ENCODE assay signal across 11 cellular contexts in genomic region chr1:65207317-65207716, GRCh38. TPM values are rescaled to one million over a fixed set of nuclear protein-coding genes. Genes with fewer than 3 reads are reported as not detected.
DNase-seq lines count a peak whose midpoint lies in the region; ATAC-seq and TF ChIP-seq lines count a peak whose summit lies in the region.
"Had no signal": no experiment of that assay in that cellular context is flagged by ENCODE, and none has a peak within 500 bp of the region (broad histone marks: within the 10 kb centered on the region; RNA-seq: fewer than 3 reads in every experiment).

No MANE protein-coding gene starts in this region.

- DNase-seq in activated CD8-positive, alpha-beta T cell treated with anti-CD3 and anti-CD28 coated beads, Interleukin-2, amount 10 ng/mL, durations not matched to agents 7 days and 5 days = no peak
- DNase-seq in activated CD8-positive, alpha-beta T cell treated with anti-CD3 and anti-CD28 coated beads for 36 hours = no peak
- DNase-seq in fibroblast of peridontal ligament (ENCODE audit: extremely low read depth) (peak; percentile 18), foreskin melanocyte (no peak), RPMI8226 (no peak)
- DNase-seq in activated CD4-positive, alpha-beta T cell treated with anti-CD3 and anti-CD28 coated beads for 4 hours = no peak
- DNase-seq: activated naive CD4-positive, alpha-beta T cell treated with Interleukin-2 at 50 U/mL for 16 hours; effector memory CD4-positive, alpha-beta T cell had no signal

- H3K4me3 Mint-ChIP-seq in activated CD8-positive, alpha-beta T cell treated with anti-CD3 and anti-CD28 coated beads, Interleukin-2, amount 10 ng/mL, durations not matched to agents 7 days and 5 days = no peak overlapping the region
- no peak overlapping the region for H3K4me3 Mint-ChIP-seq in activated CD8-positive, alpha-beta T cell treated with anti-CD3 and anti-CD28 coated beads for 36 hours
- H3K4me3 Mint-ChIP-seq: neural progenitor cell had no signal

- POLR2A ChIA-PET in activated CD8-positive, alpha-beta T cell treated with anti-CD3 and anti-CD28 coated beads, Interleukin-2, amount 10 ng/mL, durations not matched to agents 7 days and 5 days (lab: Charles Lee) = no interaction called here
- POLR2A ChIA-PET in activated CD8-positive, alpha-beta T cell treated with anti-CD3 and anti-CD28 coated beads for 36 hours (lab: Charles Lee) = no interaction called here

- H3K9me3 Mint-ChIP-seq in activated CD8-positive, alpha-beta T cell treated with anti-CD3 and anti-CD28 coated beads, Interleukin-2, amount 10 ng/mL, durations not matched to agents 7 days and 5 days (ENCODE audit: insufficient read depth) = no peaks in the 10 kb centered on the region
- no peaks in the 10 kb centered on the region for H3K9me3 Mint-ChIP-seq in activated CD8-positive, alpha-beta T cell treated with anti-CD3 and anti-CD28 coated beads for 36 hours
- H3K9me3 Mint-ChIP-seq: neural progenitor cell had no signal

- no peaks in the 10 kb centered on the region for H3K27me3 Mint-ChIP-seq in activated CD8-positive, alpha-beta T cell treated with anti-CD3 and anti-CD28 coated beads, Interleukin-2, amount 10 ng/mL, durations not matched to agents 7 days and 5 days (ENCODE audit: low read depth)
- peaks cover 4% of the 10 kb centered on the region for H3K27me3 Mint-ChIP-seq in activated CD8-positive, alpha-beta T cell treated with anti-CD3 and anti-CD28 coated beads for 36 hours

- peaks cover 28% of the 10 kb centered on the region for H3K4me1 Mint-ChIP-seq in activated CD8-positive, alpha-beta T cell treated with anti-CD3 and anti-CD28 coated beads, Interleukin-2, amount 10 ng/mL, durations not matched to agents 7 days and 5 days (ENCODE audit: low read depth)
- H3K4me1 Mint-ChIP-seq in activated CD8-positive, alpha-beta T cell treated with anti-CD3 and anti-CD28 coated beads for 36 hours (ENCODE audit: low read depth) = peaks cover 10% of the 10 kb centered on the region

- intact Hi-C loops in activated CD8-positive, alpha-beta T cell treated with anti-CD3 and anti-CD28 coated beads for 36 hours (cut with micrococcal nuclease) = loop anchor here (5.0 kb wide), 1 partner anchor 145 kb away; no protein-coding TSS in a partner anchor

- peak overlapping the region; percentile 15 for H3K27ac Mint-ChIP-seq in activated CD8-positive, alpha-beta T cell treated with anti-CD3 and anti-CD28 coated beads, Interleukin-2, amount 10 ng/mL, durations not matched to agents 7 days and 5 days
- H3K27ac Mint-ChIP-seq in activated CD8-positive, alpha-beta T cell treated with anti-CD3 and anti-CD28 coated beads for 36 hours = no peak overlapping the region
- H3K27ac Mint-ChIP-seq: neural progenitor cell had no signal

- peaks cover 18% of the 10 kb centered on the region for H3K36me3 Mint-ChIP-seq in activated CD8-positive, alpha-beta T cell treated with anti-CD3 and anti-CD28 coated beads, Interleukin-2, amount 10 ng/mL, durations not matched to agents 7 days and 5 days (ENCODE audit: low read depth)
- H3K36me3 Mint-ChIP-seq in activated CD8-positive, alpha-beta T cell treated with anti-CD3 and anti-CD28 coated beads for 36 hours (ENCODE audit: low read depth) = peaks cover 2% of the 10 kb centered on the region
- H3K36me3 Mint-ChIP-seq: neural progenitor cell had no signal

- CTCF ChIA-PET in activated CD8-positive, alpha-beta T cell treated with anti-CD3 and anti-CD28 coated beads, Interleukin-2, amount 10 ng/mL, durations not matched to agents 7 days and 5 days (lab: Charles Lee) = interaction anchor here (0.7 to 4.0 kb wide), 9 partner anchors 8 to 480 kb away, joined by 3 to 47 read pairs (median 4); no protein-coding TSS in a partner anchor
- CTCF ChIA-PET in activated CD8-positive, alpha-beta T cell treated with anti-CD3 and anti-CD28 coated beads for 36 hours (lab: Charles Lee) = interaction anchor here (1.4 to 1.9 kb wide), 2 partner anchors 9 to 132 kb away, joined by 5 to 6 read pairs; no protein-coding TSS in a partner anchor

- no peak for TF ChIP-seq CTCF in activated CD8-positive, alpha-beta T cell treated with anti-CD3 and anti-CD28 coated beads for 36 hours (IDR thresholded peaks at IDR 0.05)

- peak; percentile 55 for ATAC-seq in activated CD8-positive, alpha-beta T cell treated with anti-CD3 and anti-CD28 coated beads, Interleukin-2, amount 10 ng/mL, durations not matched to agents 7 days and 5 days
- ATAC-seq in activated CD8-positive, alpha-beta T cell treated with anti-CD3 and anti-CD28 coated beads for 36 hours = no peak
- ATAC-seq in GM21717 (IDR thresholded peaks at IDR 0.05; ENCODE audit: unreplicated experiment) (peak; percentile 81), HG03442 (IDR thresholded peaks at IDR 0.05; ENCODE audit: unreplicated experiment) (peak; percentile 59)

RNA-seq across cellular contexts. Expression of gene AK4, which starts 59.3 kb away (rescaled TPM):
- 100 to 1,000 TPM; 108 to 112 TPM for total RNA-seq in activated CD8-positive, alpha-beta T cell treated with anti-CD3 and anti-CD28 coated beads, Interleukin-2, amount 10 ng/mL, durations not matched to agents 7 days and 5 days
- total RNA-seq in activated CD8-positive, alpha-beta T cell treated with anti-CD3 and anti-CD28 coated beads for 36 hours = 100 to 1,000 TPM; 151 to 156 TPM
